Comparison of ENCODE assay signal across 21 cellular contexts in the genomic region with DNA sequence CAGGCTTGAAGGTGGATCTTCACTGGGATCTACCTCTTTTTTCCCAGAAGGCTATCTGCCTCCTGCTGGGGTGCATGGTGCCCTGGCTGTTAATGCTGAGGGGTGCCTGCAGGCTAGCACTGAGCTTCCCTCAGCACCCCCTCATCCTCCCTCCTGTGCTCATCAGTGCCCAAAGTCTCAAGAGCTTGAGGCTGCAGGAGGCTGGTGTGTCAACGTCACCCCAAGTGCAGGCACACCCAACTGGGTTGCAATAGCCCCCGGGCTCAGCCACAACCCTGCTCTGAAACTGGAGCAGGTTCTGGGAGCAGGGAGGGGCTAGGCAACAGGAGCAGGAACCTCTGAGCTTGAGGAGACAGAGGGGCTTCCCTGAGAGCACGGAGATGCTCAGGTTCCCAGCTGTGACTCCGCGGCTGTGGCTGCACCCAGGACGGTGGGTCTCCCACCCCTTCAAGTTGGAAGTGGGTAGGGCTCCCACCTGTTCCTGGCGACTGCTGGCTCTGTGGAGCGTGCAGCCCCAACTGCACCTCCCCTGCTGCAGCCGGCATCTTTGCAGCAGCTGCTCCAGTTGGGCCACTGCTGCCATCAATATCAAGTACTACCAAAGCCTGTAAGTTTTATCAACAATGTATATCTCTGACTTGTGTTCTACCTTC.
"Had no signal": no experiment of that assay in that cellular context is flagged by ENCODE, and none has a peak within 500 bp of the region (broad histone marks: within the 10 kb centered on the region; RNA-seq: fewer than 3 reads in every experiment).

No MANE protein-coding gene starts in this region.

- H3K27ac Mint-ChIP-seq: naive thymus-derived CD4-positive, alpha-beta T cell; nephron; stimulated activated naive CD8-positive, alpha-beta T cell treated with anti-CD3 and anti-CD28 coated beads, Interleukin-15, Interleukin-2, amounts not matched to agents 100 ng/mL and 50 ng/mL, for 24 hours had no signal

- DNase-seq: dermis blood vessel endothelial cell; foreskin fibroblast; gastrocnemius medialis; kidney glomerular epithelial cell; left colon; left ventricle myocardium inferior; mammary epithelial cell; midbrain; naive thymus-derived CD4-positive, alpha-beta T cell; occipital lobe; ovary; psoas muscle; stimulated activated CD4-positive, alpha-beta T cell treated with anti-CD3 and anti-CD28 coated beads, Interleukin-15, amount 100 ng/mL, for 24 hours; stimulated activated CD4-positive, alpha-beta T cell treated with anti-CD3 and anti-CD28 coated beads, Interleukin-4, amount 100 ng/mL, for 1 hour; stimulated activated CD8-positive, alpha-beta memory T cell treated with anti-CD3 and anti-CD28 coated beads, Interleukin-4, amount 100 ng/mL, for 48 hours; transverse colon had no signal

- H3K4me1 Mint-ChIP-seq: naive thymus-derived CD4-positive, alpha-beta T cell; nephron had no signal

- H3K27me3 Mint-ChIP-seq: naive thymus-derived CD4-positive, alpha-beta T cell; stimulated activated naive CD8-positive, alpha-beta T cell treated with anti-CD3 and anti-CD28 coated beads, Interleukin-15, Interleukin-2, amounts not matched to agents 100 ng/mL and 50 ng/mL, for 24 hours had no signal

- ATAC-seq: esophagus mucosa; gastrocnemius medialis; heart left ventricle; left colon; naive thymus-derived CD4-positive, alpha-beta T cell; psoas muscle; right cardiac atrium had no signal

- H3K36me3 Mint-ChIP-seq: naive thymus-derived CD4-positive, alpha-beta T cell had no signal

- H3K4me3 Mint-ChIP-seq: naive thymus-derived CD4-positive, alpha-beta T cell; nephron; stimulated activated naive CD8-positive, alpha-beta T cell treated with anti-CD3 and anti-CD28 coated beads, Interleukin-15, Interleukin-2, amounts not matched to agents 100 ng/mL and 50 ng/mL, for 24 hours had no signal
